ENCODE assay signal across 8 cellular contexts in the genomic region with DNA sequence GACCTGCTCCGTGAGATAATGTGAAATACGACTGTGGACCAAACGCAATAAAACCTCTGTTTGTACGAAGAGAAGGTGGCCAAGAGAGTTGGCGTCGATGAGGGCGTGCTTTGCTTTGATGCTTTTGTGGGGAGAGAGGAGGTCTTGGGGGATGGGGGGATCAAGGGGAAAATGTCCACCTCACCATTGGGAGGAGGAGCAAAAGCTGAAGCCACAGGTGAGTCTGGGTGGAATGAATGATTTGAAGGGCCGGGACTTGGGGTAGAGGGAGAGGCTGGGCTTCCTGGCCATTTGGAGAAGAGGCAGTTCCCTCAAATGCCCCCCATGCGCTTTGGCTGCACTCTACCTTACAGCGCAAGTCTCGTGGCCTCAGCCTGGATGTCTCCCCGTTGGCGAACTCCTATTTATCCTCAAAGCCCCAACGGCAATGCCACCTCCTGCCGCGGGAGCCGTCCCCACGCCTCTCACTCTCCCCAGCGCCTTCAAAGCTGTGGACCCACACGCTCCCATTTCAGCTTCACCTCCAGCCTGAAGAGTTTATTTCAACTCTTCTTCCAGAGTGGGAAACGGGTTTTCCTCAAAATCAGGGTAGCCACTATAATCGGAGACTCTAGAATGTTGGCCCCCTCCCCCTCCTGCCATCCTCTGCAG. TPM values are rescaled to one million over a fixed set of nuclear protein-coding genes. Genes with fewer than 3 reads are reported as not detected.
DNase-seq lines count a peak whose midpoint lies in the region; ATAC-seq and TF ChIP-seq lines count a peak whose summit lies in the region.

No MANE protein-coding gene starts in this region.

- H3K4me1 ChIP-seq in BE2C (peaks cover 10% of the 10 kb centered on the region), HUES48 (ENCODE audit: control insufficient read depth, insufficient read depth, low read length) (0 out of 2 replicates have a peak, but pooled peaks cover 6% of the 10 kb centered on the region), mononuclear cell (ENCODE audit: insufficient read depth, low read length) (peaks cover 63% of the 10 kb centered on the region), body of pancreas (peaks cover 30% of the 10 kb centered on the region)

- peak overlapping the region; percentile 72 for H3K4me3 ChIP-seq in BE2C (ENCODE audit: low read depth, low read length)
- peak overlapping the region; percentile 34; the same call in 1 of the 2 replicates for H3K4me3 ChIP-seq in HUES48 (ENCODE audit: low read depth, low read length)
- H3K4me3 ChIP-seq in astrocyte of the cerebellum (ENCODE audit: low read depth, low read length), result peak overlapping the region; percentile 50
- peak overlapping the region; percentile 89 for H3K4me3 ChIP-seq in mononuclear cell (ENCODE audit: low read length)
- H3K4me3 ChIP-seq in body of pancreas, result no peak overlapping the region

- H3K36me3 ChIP-seq in BE2C (no peaks in the 10 kb centered on the region), HUES48 (ENCODE audit: control insufficient read depth, insufficient read depth, low read length) (peaks cover 36% of the 10 kb centered on the region), body of pancreas (replicated peaks in 1 of 2; ENCODE audit: insufficient read depth in 1 of 2, low read depth in 2 of 2) (no peaks in the 10 kb centered on the region)

- WGBS in body of pancreas, 2 donors, result 60 to 64% methylated on average over 22 of the region's 22 CpGs

- no peaks in the 10 kb centered on the region for H3K27me3 ChIP-seq in BE2C
- no peaks in the 10 kb centered on the region for H3K27me3 ChIP-seq in HUES48 (ENCODE audit: control insufficient read depth, insufficient read depth, low read length)
- no peaks in the 10 kb centered on the region for H3K27me3 ChIP-seq in mononuclear cell (ENCODE audit: insufficient read depth, low read length)
- H3K27me3 ChIP-seq in body of pancreas, result no peaks in the 10 kb centered on the region

- H3K9ac ChIP-seq in HUES48 (ENCODE audit: low read depth, low read length), result peak overlapping the region; percentile 5; the same call in 1 of the 2 replicates

- TF ChIP-seq CTCF in BE2C (IDR thresholded peaks at IDR 0.05; ENCODE audit: low read depth, low read length), result no peak
- no peak for TF ChIP-seq CTCF in astrocyte of the cerebellum (IDR thresholded peaks at IDR 0.05; ENCODE audit: low read depth, low read length, missing control alignments)
- no peak for TF ChIP-seq CTCF in body of pancreas (IDR thresholded peaks at IDR 0.05)

- in situ Hi-C loops in astrocyte of the cerebellum (cut with HindIII; ENCODE audit: low sequenced_read_pairs), result no loop called here

- peak overlapping the region; percentile 72 for H3K27ac ChIP-seq in HUES48 (ENCODE audit: low read depth, low read length)
- H3K27ac ChIP-seq in body of pancreas, result peak overlapping the region in 2 of 4 donors; percentile 36 to 62

- ATAC-seq in body of pancreas (no peak), HG02885 (IDR thresholded peaks at IDR 0.05; ENCODE audit: poor library complexity, unreplicated experiment) (no peak)

- intact Hi-C loops in body of pancreas (cut with DNase I), result no loop called here

- no peak for TF ChIP-seq POLR2A in body of pancreas (IDR thresholded peaks at IDR 0.05)

- H3K9me3 ChIP-seq in BE2C (no peaks in the 10 kb centered on the region), HUES48 (ENCODE audit: control insufficient read depth, insufficient read depth, low read length) (no peaks in the 10 kb centered on the region), mononuclear cell (ENCODE audit: low read depth, low read length) (no peaks in the 10 kb centered on the region), body of pancreas (no peaks in the 10 kb centered on the region)

- DNase-seq in BE2C (no peak), astrocyte of the cerebellum (ENCODE audit: low read depth) (no peak), GM03348 (ENCODE audit: low spot score) (no peak), body of pancreas (no peak)
- DNase-seq in activated effector memory CD4-positive, alpha-beta T cell treated with anti-CD3 and anti-CD28 coated beads, Interleukin-2, amount 50 U/mL, for 16 hours, result no peak

RNA-seq across cellular contexts. Expression of a gene that starts 0.8 kb away (rescaled TPM):
- polyA plus RNA-seq in BE2C (2012; ENCODE audit: insufficient read depth, insufficient read length, low read depth), result 16.4 TPM
- total RNA-seq in mononuclear cell (28.2 TPM), body of pancreas (10 to 100 TPM; 33.7 to 87.3 TPM)

RNA-seq across cellular contexts. Expression of a gene that starts 12.7 kb away (rescaled TPM):
- 3.0 TPM for polyA plus RNA-seq in BE2C (2012; ENCODE audit: insufficient read depth, insufficient read length, low read depth)
- total RNA-seq in mononuclear cell (152 TPM), body of pancreas (10 to 100 TPM; 30.7 to 42.5 TPM)

RNA-seq across cellular contexts. Expression of a gene that starts 17.8 kb away (rescaled TPM):
- polyA plus RNA-seq in BE2C (2012; ENCODE audit: insufficient read depth, insufficient read length, low read depth), result not detected
- not detected for total RNA-seq in mononuclear cell
- not detected for total RNA-seq in body of pancreas

RNA-seq across cellular contexts. Expression of a gene that starts 18.2 kb away (rescaled TPM):
- polyA plus RNA-seq in BE2C (2012; ENCODE audit: insufficient read depth, insufficient read length, low read depth), result 687 TPM
- 83.0 TPM for total RNA-seq in mononuclear cell
- 100 to 1,000 TPM; 142 to 306 TPM for total RNA-seq in body of pancreas

RNA-seq across cellular contexts. Expression of a gene that starts 27.8 kb away (rescaled TPM):
- 31.2 TPM for polyA plus RNA-seq in BE2C (2012; ENCODE audit: insufficient read depth, insufficient read length, low read depth)
- total RNA-seq in mononuclear cell, result 261 TPM
- total RNA-seq in body of pancreas, result 10 to 100 TPM; 13.2 to 23.4 TPM

Comparison
In these comparisons a context has a peak if more than half of its experiments do, and no peak if none do; other contexts are left out.
1. H3K4me3 ChIP-seq: peak in BE2C (single experiment), HUES48 (single experiment), astrocyte of the cerebellum (single experiment) and mononuclear cell (single experiment); none in body of pancreas (0 of 2).